33 cellular contexts compared by ENCODE assay signal in genomic region chr15:43859546-43859945, GRCh38. TPM values are rescaled to one million over a fixed set of nuclear protein-coding genes. Genes with fewer than 3 reads are reported as not detected.
"Had no signal": no experiment of that assay in that cellular context is flagged by ENCODE, and none has a peak within 500 bp of the region (broad histone marks: within the 10 kb centered on the region; RNA-seq: fewer than 3 reads in every experiment).

No MANE protein-coding gene starts in this region.

- H3K27ac Mint-ChIP-seq: activated naive CD4-positive, alpha-beta T cell treated with anti-CD3 and anti-CD28 coated beads for 36 hours; activated naive CD8-positive, alpha-beta T cell treated with anti-CD3 and anti-CD28 coated beads, Interleukin-2, amount 10 ng/mL, durations not matched to agents 7 days and 5 days; brain; nephron; progenitor cell of endocrine pancreas; stimulated activated naive CD8-positive, alpha-beta T cell treated with anti-CD3 and anti-CD28 coated beads, Interleukin-15, Interleukin-2, amounts not matched to agents 100 ng/mL and 50 ng/mL, for 24 hours had no signal

- H3K4me1 Mint-ChIP-seq: activated naive CD8-positive, alpha-beta T cell treated with anti-CD3 and anti-CD28 coated beads, Interleukin-2, amount 10 ng/mL, durations not matched to agents 7 days and 5 days; brain; nephron had no signal

- H3K27me3 ChIP-seq: ascending aorta, cardiac muscle cell, dorsolateral prefrontal cortex, gastrocnemius medialis, uterus had no signal

- DNase-seq: activated CD4-positive, alpha-beta T cell treated with anti-CD3 and anti-CD28 coated beads for 4 hours; activated CD4-positive, alpha-beta T cell treated with anti-CD3 and anti-CD28 coated beads, Interleukin-2, amount 50 U/mL, for 4 hours; activated CD8-positive, alpha-beta memory T cell treated with anti-CD3 and anti-CD28 coated beads for 24 hours; activated effector memory CD4-positive, alpha-beta T cell treated with Interleukin-2 at 50 U/mL for 16 hours; activated naive CD4-positive, alpha-beta T cell treated with anti-CD3 and anti-CD28 coated beads for 36 hours; activated naive CD8-positive, alpha-beta T cell treated with anti-CD3 and anti-CD28 coated beads, Interleukin-2, amount 10 ng/mL, durations not matched to agents 7 days and 5 days; dorsolateral prefrontal cortex; effector memory CD4-positive, alpha-beta T cell; gastrocnemius medialis; glutamatergic neuron; islet precursor cell; left ventricle myocardium superior; mucosa of descending colon; retina; stimulated activated CD4-positive, alpha-beta T cell treated with anti-CD3 and anti-CD28 coated beads, Interleukin-12 subunit alpha, Interleukin-12 subunit beta, amount 100 ng/mL, for 4 hours; stimulated activated CD4-positive, alpha-beta T cell treated with anti-CD3 and anti-CD28 coated beads, Interleukin-4, amount 100 ng/mL, for 1 hour; trophoblast cell; uterus had no signal

- H3K27ac ChIP-seq: ascending aorta, cardiac muscle cell, coronary artery, dorsolateral prefrontal cortex, gastrocnemius medialis, skin epidermis, thoracic aorta, uterus had no signal

- H3K4me3 ChIP-seq: ascending aorta, cardiac muscle cell, coronary artery, dorsolateral prefrontal cortex, gastrocnemius medialis, mucosa of descending colon, skin epidermis, thoracic aorta, uterus had no signal

- H3K27me3 Mint-ChIP-seq: activated naive CD8-positive, alpha-beta T cell treated with anti-CD3 and anti-CD28 coated beads, Interleukin-2, amount 10 ng/mL, durations not matched to agents 7 days and 5 days; brain; progenitor cell of endocrine pancreas; stimulated activated naive CD8-positive, alpha-beta T cell treated with anti-CD3 and anti-CD28 coated beads, Interleukin-15, Interleukin-2, amounts not matched to agents 100 ng/mL and 50 ng/mL, for 24 hours had no signal

- H3K4me3 Mint-ChIP-seq: activated naive CD4-positive, alpha-beta T cell treated with anti-CD3 and anti-CD28 coated beads for 36 hours; activated naive CD8-positive, alpha-beta T cell treated with anti-CD3 and anti-CD28 coated beads, Interleukin-2, amount 10 ng/mL, durations not matched to agents 7 days and 5 days; brain; nephron; stimulated activated naive CD8-positive, alpha-beta T cell treated with anti-CD3 and anti-CD28 coated beads, Interleukin-15, Interleukin-2, amounts not matched to agents 100 ng/mL and 50 ng/mL, for 24 hours had no signal

- H3K4me1 ChIP-seq: ascending aorta, gastrocnemius medialis, uterus had no signal

- H3K9me3 ChIP-seq: ascending aorta, gastrocnemius medialis, mucosa of descending colon, thoracic aorta, uterus had no signal

- ATAC-seq: gastrocnemius medialis, left ventricle myocardium superior, mucosa of descending colon, sciatic nerve had no signal

- H3K9me3 Mint-ChIP-seq: activated naive CD4-positive, alpha-beta T cell treated with anti-CD3 and anti-CD28 coated beads for 36 hours; activated naive CD8-positive, alpha-beta T cell treated with anti-CD3 and anti-CD28 coated beads, Interleukin-2, amount 10 ng/mL, durations not matched to agents 7 days and 5 days; brain; nephron; stimulated activated naive CD8-positive, alpha-beta T cell treated with anti-CD3 and anti-CD28 coated beads, Interleukin-15, Interleukin-2, amounts not matched to agents 100 ng/mL and 50 ng/mL, for 24 hours had no signal

- H3K36me3 ChIP-seq: cardiac muscle cell, gastrocnemius medialis, uterus had no signal

RNA-seq across cellular contexts. Expression of gene SERINC4, which starts 59.5 kb away (rescaled TPM):
- total RNA-seq: ascending aorta, cerebellum, epithelial cell of proximal tubule, left ventricle myocardium superior, lung microvascular endothelial cell, osteocyte, subcutaneous adipose tissue, thoracic aorta had no signal
